ENCODE assay signal across 21 cellular contexts in genomic region chr3:52773361-52774065, GRCh38. TPM values are rescaled to one million over a fixed set of nuclear protein-coding genes. Genes with fewer than 3 reads are reported as not detected.
DNase-seq lines count a peak whose midpoint lies in the region; ATAC-seq and TF ChIP-seq lines count a peak whose summit lies in the region.
"Had no signal": no experiment of that assay in that cellular context is flagged by ENCODE, and none has a peak within 500 bp of the region (broad histone marks: within the 10 kb centered on the region; RNA-seq: fewer than 3 reads in every experiment).

No MANE protein-coding gene starts in this region.

- no peaks in the 10 kb centered on the region for H3K27me3 Mint-ChIP-seq in dendritic cell treated with granulocyte-macrophage colony-stimulating factor and Interleukin-4, amounts not matched to agents 40 ng/mL and 50 ng/mL, for 4 days

- no peaks in the 10 kb centered on the region for H3K9me3 Mint-ChIP-seq in dendritic cell treated with granulocyte-macrophage colony-stimulating factor and Interleukin-4, amounts not matched to agents 40 ng/mL and 50 ng/mL, for 4 days
- H3K9me3 Mint-ChIP-seq: GM23338 had no signal

- H3K27me3 ChIP-seq in lower lobe of right lung (ENCODE audit: low read depth) (no peaks in the 10 kb centered on the region), upper lobe of right lung (no peaks in the 10 kb centered on the region)

- ATAC-seq in lower lobe of right lung (no peak), upper lobe of right lung (no peak), GM18519 (IDR thresholded peaks at IDR 0.05; ENCODE audit: low FRiP score, unreplicated experiment) (no peak)
- ATAC-seq: GM23338, HCT116, PC-3 had no signal

- H3K4me3 Mint-ChIP-seq in dendritic cell treated with granulocyte-macrophage colony-stimulating factor and Interleukin-4, amounts not matched to agents 40 ng/mL and 50 ng/mL, for 4 days: no peak overlapping the region
- H3K4me3 Mint-ChIP-seq: GM23338 had no signal

- H3K27ac ChIP-seq in lower lobe of right lung (no peak overlapping the region), upper lobe of right lung (no peak overlapping the region)
- H3K27ac ChIP-seq: KMS-11 had no signal

- no peak for TF ChIP-seq CTCF in lower lobe of right lung (IDR thresholded peaks at IDR 0.05)
- TF ChIP-seq CTCF in upper lobe of right lung (IDR thresholded peaks at IDR 0.05): no peak

- H3K4me1 ChIP-seq in lower lobe of right lung (peaks cover 18% of the 10 kb centered on the region), upper lobe of right lung (peaks cover 14% of the 10 kb centered on the region)

- H3K4me3 ChIP-seq in lower lobe of right lung (no peak overlapping the region), upper lobe of right lung (no peak overlapping the region)
- H3K4me3 ChIP-seq: GM23338 had no signal

- no peaks in the 10 kb centered on the region for H3K36me3 ChIP-seq in lower lobe of right lung
- no peaks in the 10 kb centered on the region for H3K36me3 ChIP-seq in upper lobe of right lung

- peaks cover 2% of the 10 kb centered on the region for H3K36me3 Mint-ChIP-seq in dendritic cell treated with granulocyte-macrophage colony-stimulating factor and Interleukin-4, amounts not matched to agents 40 ng/mL and 50 ng/mL, for 4 days (ENCODE audit: low read depth)

- H3K9me3 ChIP-seq in lower lobe of right lung: no peaks in the 10 kb centered on the region
- no peaks in the 10 kb centered on the region for H3K9me3 ChIP-seq in upper lobe of right lung

- DNase-seq in activated effector memory CD4-positive, alpha-beta T cell treated with anti-CD3 and anti-CD28 coated beads, Interleukin-2, amount 50 U/mL, for 16 hours: peak; percentile 47
- no peak for DNase-seq in activated effector memory CD4-positive, alpha-beta T cell treated with Interleukin-2 at 50 U/mL for 16 hours
- peak; percentile 15 for DNase-seq in lower lobe of right lung
- peak; percentile 37 for DNase-seq in upper lobe of right lung
- no peak for DNase-seq in DMS153 (lab: John Stamatoyannopoulos, UW)
- DNase-seq in SKM-1 treated with dmso at 0.1 percent for 144 hours (lab: John Stamatoyannopoulos, UW; ENCODE audit: unreplicated experiment): no peak
- DNase-seq: 8988T, GF-D8, MV-4-11, NCI-H1417, NCI-H187 treated with DMSO at 0.1 percent for 48 hours, NCI-H345, NCI-H524 treated with DMSO at 0.1 percent for 48 hours, PC-3, RPMI8226, SIG-M5 had no signal

- intact Hi-C loops in dendritic cell treated with granulocyte-macrophage colony-stimulating factor and Interleukin-4, amounts not matched to agents 40 ng/mL and 50 ng/mL, for 4 days (cut with micrococcal nuclease): no loop called here
- intact Hi-C loops in lower lobe of right lung (cut with DNase I) (no loop called here), upper lobe of right lung (cut with DNase I) (no loop called here)

- peaks cover 64% of the 10 kb centered on the region for H3K4me1 Mint-ChIP-seq in dendritic cell treated with granulocyte-macrophage colony-stimulating factor and Interleukin-4, amounts not matched to agents 40 ng/mL and 50 ng/mL, for 4 days (ENCODE audit: low read depth)

- peak overlapping the region; percentile 80 for H3K27ac Mint-ChIP-seq in dendritic cell treated with granulocyte-macrophage colony-stimulating factor and Interleukin-4, amounts not matched to agents 40 ng/mL and 50 ng/mL, for 4 days
- H3K27ac Mint-ChIP-seq: GM23338 had no signal

RNA-seq across cellular contexts. Expression of gene NEK4, which starts 2.8 kb away (rescaled TPM):
- total RNA-seq in lower lobe of right lung (25.1 TPM), upper lobe of right lung (27.2 TPM)

RNA-seq across cellular contexts. Expression of gene ITIH1, which starts 3.9 kb away (rescaled TPM):
- total RNA-seq in lower lobe of right lung: not detected
- total RNA-seq in upper lobe of right lung: not detected
- total RNA-seq: GM23338, PC-3 had no signal

RNA-seq across cellular contexts. Expression of gene ITIH3, which starts 21.1 kb away (rescaled TPM):
- total RNA-seq in lower lobe of right lung: 4.5 TPM
- 9.5 TPM for total RNA-seq in upper lobe of right lung
- total RNA-seq: GM23338, PC-3 had no signal

RNA-seq across cellular contexts. Expression of gene ITIH4, which starts 57.0 kb away (rescaled TPM):
- total RNA-seq in lower lobe of right lung (23.7 TPM), upper lobe of right lung (26.9 TPM)

Comparison
In these comparisons a context has a peak if more than half of its experiments do, and no peak if none do; other contexts are left out.
1. DNase-seq: peak in activated effector memory CD4-positive, alpha-beta T cell treated with anti-CD3 and anti-CD28 coated beads, Interleukin-2, amount 50 U/mL, for 16 hours (single experiment), lower lobe of right lung (single experiment) and upper lobe of right lung (single experiment); none in activated effector memory CD4-positive, alpha-beta T cell treated with Interleukin-2 at 50 U/mL for 16 hours (single experiment), DMS153 (single experiment) and SKM-1 treated with dmso at 0.1 percent for 144 hours (single experiment).